In the genomic region with DNA sequence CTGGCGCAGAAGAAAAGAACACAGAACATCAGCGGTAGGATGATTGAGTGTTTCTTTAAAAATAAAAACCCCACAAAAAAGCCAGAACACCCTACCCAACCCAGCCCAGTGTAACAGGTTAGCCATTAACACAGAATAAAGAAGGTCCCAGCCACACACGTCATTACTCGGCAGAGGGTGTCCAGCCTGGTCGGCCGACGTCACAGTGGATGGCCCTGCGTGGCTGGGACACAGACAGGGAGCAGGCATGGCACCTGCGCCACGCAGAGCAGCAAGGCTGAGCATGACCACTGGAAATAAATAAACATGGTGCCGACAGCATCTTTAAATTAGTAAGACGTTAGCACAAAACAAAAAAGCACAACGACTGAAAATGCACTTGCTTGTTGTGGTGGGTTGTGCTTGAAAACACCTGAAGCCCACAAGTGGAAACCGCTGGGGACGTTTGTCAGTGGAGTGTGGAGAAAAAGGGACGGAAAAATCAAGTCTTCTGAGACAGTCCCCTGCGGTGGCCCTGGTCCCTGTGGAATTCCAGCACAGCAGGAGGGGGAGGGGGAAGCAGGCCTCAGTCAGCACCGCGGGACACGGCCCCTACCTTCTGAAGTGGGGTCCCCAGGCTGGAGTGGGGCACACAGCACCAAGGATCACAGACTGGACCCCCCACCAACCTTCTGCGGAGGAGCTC, we compare ENCODE assay signal across 1 cellular context.
TF ChIP-seq lines count a peak whose summit lies in the region.

No MANE protein-coding gene starts in this region.

TF ChIP-seq in H1, 55 proteins besides CTCF, POLR2A, EP300 and RAD21:
- TF ChIP-seq TCF12 (IDR thresholded peaks at IDR 0.05; ENCODE audit: low read depth, low read length): no peak
- no peak for TF ChIP-seq RNF2 (IDR thresholded peaks at IDR 0.05; ENCODE audit: borderline replicate concordance, low read depth, low read length, missing control alignments, poor library complexity, severe bottlenecking)
- no peak for TF ChIP-seq PHF8 (conservative IDR thresholded peaks at IDR 0.05; ENCODE audit: low read depth, low read length)
- no peak for TF ChIP-seq E2F6 (IDR thresholded peaks at IDR 0.05)
- TF ChIP-seq BRCA1 (IDR thresholded peaks at IDR 0.05; ENCODE audit: low read depth, low read length): no peak
- TF ChIP-seq NRF1 (IDR thresholded peaks at IDR 0.05; ENCODE audit: low read depth, low read length): no peak
- TF ChIP-seq ATF3 (IDR thresholded peaks at IDR 0.05; ENCODE audit: insufficient read depth, low read depth, low read length): no peak
- no peak for TF ChIP-seq MAFK (IDR thresholded peaks at IDR 0.05; ENCODE audit: low read depth, low read length)
- no peak for TF ChIP-seq TAF7 (optimal IDR thresholded peaks at IDR 0.05; ENCODE audit: borderline replicate concordance, low read depth, low read length)
- TF ChIP-seq HDAC6 (IDR thresholded peaks at IDR 0.05; ENCODE audit: low read depth, low read length): no peak
- no peak for TF ChIP-seq POU5F1 (IDR thresholded peaks at IDR 0.05; ENCODE audit: low read depth, low read length)
- TF ChIP-seq TEAD4 (IDR thresholded peaks at IDR 0.05; ENCODE audit: low read depth, low read length): peak; percentile 80
- TF ChIP-seq SIN3A (conservative IDR thresholded peaks at IDR 0.05 in 1 of 2, IDR thresholded peaks at IDR 0.05 in 1 of 2; ENCODE audit: low read depth in 1 of 2, low read length in 2 of 2): peak in 1 of 2 experiments; percentile 91; a peak in 1 of 4 replicates
- no peak for TF ChIP-seq BCL11A (IDR thresholded peaks at IDR 0.05; ENCODE audit: low read depth in 2 of 2, low read length in 2 of 2)
- TF ChIP-seq SIX5 (IDR thresholded peaks at IDR 0.05; ENCODE audit: low read depth, low read length): peak; percentile 31; the same call in 1 of the 2 replicates
- TF ChIP-seq, protein P1, sequence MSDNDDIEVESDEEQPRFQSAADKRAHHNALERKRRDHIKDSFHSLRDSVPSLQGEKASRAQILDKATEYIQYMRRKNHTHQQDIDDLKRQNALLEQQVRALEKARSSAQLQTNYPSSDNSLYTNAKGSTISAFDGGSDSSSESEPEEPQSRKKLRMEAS (IDR thresholded peaks at IDR 0.05): no peak
- no peak for TF ChIP-seq RBBP5 (IDR thresholded peaks at IDR 0.05; ENCODE audit: borderline replicate concordance, low read depth, low read length)
- no peak for TF ChIP-seq GTF2F1 (IDR thresholded peaks at IDR 0.05; ENCODE audit: borderline replicate concordance, low read depth, low read length)
- TF ChIP-seq SP1 (IDR thresholded peaks at IDR 0.05; ENCODE audit: low read depth, low read length): peak; percentile 79; the same call in 1 of the 2 replicates
- no peak for TF ChIP-seq SAP30 (IDR thresholded peaks at IDR 0.05; ENCODE audit: insufficient read depth, insufficient replicate concordance, low read length)
TF ChIP-seq in H1: peak in this region for 4.
